ENCODE assay signal across 19 cellular contexts in genomic region chr7:19390795-19391194, GRCh38.
DNase-seq lines count a peak whose midpoint lies in the region; ATAC-seq and TF ChIP-seq lines count a peak whose summit lies in the region.
"Had no signal": no experiment of that assay in that cellular context is flagged by ENCODE, and none has a peak within 500 bp of the region (broad histone marks: within the 10 kb centered on the region; RNA-seq: fewer than 3 reads in every experiment).

No MANE protein-coding gene starts in this region.

- no peak for ATAC-seq in GM23338
- ATAC-seq in GM19351 (IDR thresholded peaks at IDR 0.05; ENCODE audit: unreplicated experiment), result no peak
- ATAC-seq: A549 had no signal

- no peaks in the 10 kb centered on the region for H3K79me2 ChIP-seq in GM23338 (replicated peaks; ENCODE audit: insufficient read depth)

- TF ChIP-seq CTCF in GM23338 (conservative IDR thresholded peaks at IDR 0.05; ENCODE audit: low read depth in 2 of 2), result no peak
- no peak for TF ChIP-seq CTCF in brain microvascular endothelial cell (IDR thresholded peaks at IDR 0.05; ENCODE audit: low read depth, low read length, missing control alignments)

- H4K8ac ChIP-seq in neuronal stem cell (ENCODE audit: low read depth, low read length), result no peak overlapping the region

- no peaks in the 10 kb centered on the region for H3K9me3 Mint-ChIP-seq in GM23338

- no peaks in the 10 kb centered on the region for H3K27me3 Mint-ChIP-seq in GM23338 (ENCODE audit: insufficient read depth, low read depth, poor library complexity)
- H3K27me3 Mint-ChIP-seq: CD4-positive, alpha-beta memory T cell had no signal

- no peak overlapping the region for H3K23ac ChIP-seq in neuronal stem cell (ENCODE audit: low read depth, low read length, poor library complexity)

- H2BK15ac ChIP-seq in neuronal stem cell (ENCODE audit: low read length), result no peak overlapping the region

- H3K14ac ChIP-seq in neuronal stem cell (ENCODE audit: low read length), result no peak overlapping the region

- H3K4ac ChIP-seq in neuronal stem cell (ENCODE audit: low read length), result no peak overlapping the region

- no peak overlapping the region for H3K4me3 Mint-ChIP-seq in GM23338
- H3K4me3 Mint-ChIP-seq: CD4-positive, alpha-beta memory T cell had no signal

- no peak overlapping the region for H3K18ac ChIP-seq in neuronal stem cell (ENCODE audit: low read length)

- no peaks in the 10 kb centered on the region for H3K27me3 ChIP-seq in GM23338 (ENCODE audit: insufficient read depth)
- H3K27me3 ChIP-seq in neuronal stem cell (ENCODE audit: control insufficient read depth in 3 of 3, insufficient read depth in 3 of 3, low read depth in 1 of 3, low read length in 3 of 3), result no peaks in the 10 kb centered on the region
- H3K27me3 ChIP-seq in brain microvascular endothelial cell (replicated peaks), result no peaks in the 10 kb centered on the region
- H3K27me3 ChIP-seq: BLaER1 had no signal

- no peaks in the 10 kb centered on the region for H3F3A ChIP-seq in GM23338 (replicated peaks; ENCODE audit: low read depth)

- no peaks in the 10 kb centered on the region for H3K9me2 ChIP-seq in GM23338 (ENCODE audit: insufficient read depth)

- H3K9me3 ChIP-seq in neuronal stem cell (replicated peaks in 1 of 2; ENCODE audit: control insufficient read depth in 2 of 2, insufficient read depth in 1 of 2, low read depth in 1 of 2, low read length in 2 of 2), result no peaks in the 10 kb centered on the region
- H3K9me3 ChIP-seq: A549, BLaER1, HAP-1 had no signal

- no peak overlapping the region for H2BK5ac ChIP-seq in neuronal stem cell (ENCODE audit: low read length)

- H3K4me3 ChIP-seq in GM23338 (no peak overlapping the region), neuronal stem cell (ENCODE audit: low read length in 2 of 2) (no peak overlapping the region), brain microvascular endothelial cell (ENCODE audit: low read depth, low read length) (no peak overlapping the region)
- H3K4me3 ChIP-seq: A549, BLaER1, HAP-1 had no signal

- H3K27ac ChIP-seq in GM23338 (ENCODE audit: low read depth) (no peak overlapping the region), neuronal stem cell (replicated peaks; ENCODE audit: low read length) (no peak overlapping the region), brain microvascular endothelial cell (no peak overlapping the region)
- H3K27ac ChIP-seq: A549, BLaER1, HL-60 had no signal

- no peaks in the 10 kb centered on the region for H3K4me1 Mint-ChIP-seq in GM23338
- H3K4me1 Mint-ChIP-seq: CD4-positive, alpha-beta memory T cell had no signal

- H4K20me1 ChIP-seq in GM23338 (replicated peaks; ENCODE audit: insufficient read depth), result no peaks in the 10 kb centered on the region
- H4K20me1 ChIP-seq: BLaER1 had no signal

- H2AFZ ChIP-seq in GM23338, result peak overlapping the region; percentile 20; the same call in 1 of the 2 replicates
- H2AFZ ChIP-seq in neuronal stem cell (ENCODE audit: low read length), result peak overlapping the region; percentile 21

- in situ Hi-C loops in brain microvascular endothelial cell (cut with HindIII; ENCODE audit: low pct_ligation_motif_present, low sequenced_read_pairs), result no loop called here

- no peaks in the 10 kb centered on the region for H3K36me3 ChIP-seq in GM23338 (ENCODE audit: insufficient read depth)
- H3K36me3 ChIP-seq in neuronal stem cell (replicated peaks in 1 of 2; ENCODE audit: control insufficient read depth in 2 of 2, insufficient read depth in 2 of 2, low read length in 2 of 2), result no peaks in the 10 kb centered on the region
- H3K36me3 ChIP-seq in brain microvascular endothelial cell (replicated peaks), result no peaks in the 10 kb centered on the region
- H3K36me3 ChIP-seq: BLaER1, HAP-1 had no signal

- no peak overlapping the region for H3K4me2 ChIP-seq in GM23338
- H3K4me2 ChIP-seq in neuronal stem cell (ENCODE audit: insufficient read depth, low read length, poor library complexity, severe bottlenecking), result no peak overlapping the region
- H3K4me2 ChIP-seq: A549, BLaER1 had no signal

- no peak overlapping the region for H3K9ac ChIP-seq in neuronal stem cell (ENCODE audit: low read depth, low read length, poor library complexity)
- H3K9ac ChIP-seq: BLaER1 had no signal

- H2AK5ac ChIP-seq in neuronal stem cell (ENCODE audit: low read depth, low read length), result no peak overlapping the region

- H3K4me1 ChIP-seq in GM23338 (ENCODE audit: insufficient read depth) (no peaks in the 10 kb centered on the region), neuronal stem cell (ENCODE audit: control insufficient read depth in 2 of 2, insufficient read depth in 1 of 2, low read depth in 1 of 2, low read length in 2 of 2) (no peaks in the 10 kb centered on the region)
- H3K4me1 ChIP-seq: A549, BLaER1 had no signal

- H3K36me3 Mint-ChIP-seq in GM23338 (ENCODE audit: low read depth), result no peaks in the 10 kb centered on the region
- H3K36me3 Mint-ChIP-seq: CD4-positive, alpha-beta memory T cell had no signal

- WGBS in neuronal stem cell (ENCODE audit: extremely low coverage in 2 of 2, insufficient read length in 2 of 2, insufficient replicate concordance in 1 of 2), 2 donors, result no CpG with 5 or more reads among the region's 5 CpGs

- no peak overlapping the region for H4K91ac ChIP-seq in neuronal stem cell (ENCODE audit: low read depth, low read length, poor library complexity)

- no peaks in the 10 kb centered on the region for H3K79me1 ChIP-seq in neuronal stem cell (ENCODE audit: low read depth, low read length)

- DNase-seq in GM23338 (ENCODE audit: low spot score) (no peak), NCI-H1417 treated with DMSO at 0.1 percent for 48 hours (lab: John Stamatoyannopoulos, UW) (peak; percentile 43), SHP77 (lab: John Stamatoyannopoulos, UW) (peak; percentile 53 to 78), neuronal stem cell (ENCODE audit: low spot score) (no peak), COR-L47 (lab: John Stamatoyannopoulos, UW) (no peak), brain microvascular endothelial cell (no peak)
- DNase-seq: CD4-positive, alpha-beta memory T cell; DMS79 treated with DMSO at 0.1 percent for 48 hours; MM.1S; NCI-H1092; NCI-H187 treated with DMSO at 0.1 percent for 48 hours; NCI-H2227 treated with DMSO at 0.1 percent for 48 hours; NCI-H526; RPMI8226 had no signal

- no peak overlapping the region for H3K27ac Mint-ChIP-seq in GM23338
- H3K27ac Mint-ChIP-seq: CD4-positive, alpha-beta memory T cell had no signal

- H2BK12ac ChIP-seq in neuronal stem cell (ENCODE audit: low read length), result no peak overlapping the region

- H2BK120ac ChIP-seq in neuronal stem cell (ENCODE audit: low read depth, low read length), result no peak overlapping the region

TF ChIP-seq in GM23338, 12 proteins besides CTCF, POLR2A, EP300 and RAD21 (continues in another document):
- TF ChIP-seq EZH2 (IDR thresholded peaks at IDR 0.05; ENCODE audit: low read depth, unreplicated experiment) (no peak), NANOG (IDR thresholded peaks at IDR 0.05; ENCODE audit: borderline replicate concordance) (no peak), POLR2AphosphoS5 (IDR thresholded peaks at IDR 0.05; ENCODE audit: low read depth) (no peak), CREB1 (CRISPR knock-in tag; IDR thresholded peaks at IDR 0.05; ENCODE audit: low read depth) (no peak), ZNF331 (CRISPR knock-in tag; IDR thresholded peaks at IDR 0.05; ENCODE audit: low read depth) (no peak)

Comparison
In these comparisons a context has a peak if more than half of its experiments do, and no peak if none do; other contexts are left out.
1. DNase-seq: peak in NCI-H1417 treated with DMSO at 0.1 percent for 48 hours (single experiment) and SHP77 (2 of 2); none in GM23338 (single experiment), neuronal stem cell (single experiment), COR-L47 (single experiment) and brain microvascular endothelial cell (single experiment).